Comparison of ENCODE assay signal across 33 cellular contexts in genomic region chr2:11033114-11033513, GRCh38.
"Had no signal": no experiment of that assay in that cellular context is flagged by ENCODE, and none has a peak within 500 bp of the region (broad histone marks: within the 10 kb centered on the region; RNA-seq: fewer than 3 reads in every experiment).

No MANE protein-coding gene starts in this region.

- H3K36me3 ChIP-seq: MG63 had no signal

- H3K4me3 ChIP-seq: MG63 had no signal

- H3K27ac ChIP-seq: KMS-11 had no signal

- DNase-seq: Karpas-422, MG63, MM.1S, NCI-H1048, NCI-H1092, NCI-H1092 treated with DMSO at 0.1 percent for 48 hours, NCI-H1105, NCI-H1105 treated with DMSO at 0.1 percent for 48 hours, NCI-H1417, NCI-H1417 treated with DMSO at 0.1 percent for 48 hours, NCI-H1436, NCI-H1436 treated with DMSO at 0.1 percent for 48 hours, NCI-H146, NCI-H1694, NCI-H1694 treated with DMSO at 0.1 percent for 48 hours, NCI-H187, NCI-H187 treated with DMSO at 0.1 percent for 48 hours, NCI-H1930, NCI-H2029, NCI-H2029 treated with DMSO at 0.1 percent for 48 hours, NCI-H2081, NCI-H2081 treated with DMSO at 0.1 percent for 48 hours, NCI-H2107, NCI-H2171, NCI-H2171 treated with DMSO at 0.1 percent for 48 hours, NCI-H2227 treated with DMSO at 0.1 percent for 48 hours, NCI-H226, NCI-H345, NCI-H446, NCI-H446 treated with DMSO at 0.1 percent for 48 hours, NCI-H510A, NCI-H510A treated with DMSO at 0.1 percent for 48 hours had no signal

- H3K9ac ChIP-seq: KMS-11 had no signal

- H3K27me3 ChIP-seq: MG63 had no signal

- H3K4me2 ChIP-seq: KMS-11 had no signal
